Comparison of ENCODE assay signal across 24 cellular contexts in genomic region chr16:27695161-27695560, GRCh38.
"Had no signal": no experiment of that assay in that cellular context is flagged by ENCODE, and none has a peak within 500 bp of the region (broad histone marks: within the 10 kb centered on the region; RNA-seq: fewer than 3 reads in every experiment).

No MANE protein-coding gene starts in this region.

- H3K4me1 ChIP-seq: esophagus squamous epithelium, heart right ventricle, right lobe of liver, upper lobe of left lung, uterus had no signal

- H3K36me3 ChIP-seq: ovary, right lobe of liver, uterus had no signal

- H3K27ac Mint-ChIP-seq: stimulated activated effector memory CD8-positive, alpha-beta T cell treated with anti-CD3 and anti-CD28 coated beads, Interleukin-12 subunit alpha, Interleukin-12 subunit beta, amount 100 ng/mL, for 72 hours had no signal

- H3K27me3 ChIP-seq: esophagus squamous epithelium, heart right ventricle, ovary, right lobe of liver, tibial nerve, upper lobe of left lung, uterus had no signal

- H3K9me3 ChIP-seq: esophagus squamous epithelium, ovary, right lobe of liver, thoracic aorta, tibial nerve, upper lobe of left lung, uterus had no signal

- H3K4me3 ChIP-seq: esophagus squamous epithelium, heart right ventricle, ovary, right lobe of liver, thoracic aorta, tibial nerve, upper lobe of left lung, uterus had no signal

- H3K4me3 Mint-ChIP-seq: effector memory CD8-positive, alpha-beta T cell; immature natural killer cell; naive thymus-derived CD8-positive, alpha-beta T cell; stimulated activated effector memory CD8-positive, alpha-beta T cell treated with anti-CD3 and anti-CD28 coated beads, Interleukin-12 subunit alpha, Interleukin-12 subunit beta, amount 100 ng/mL, for 72 hours had no signal

- ATAC-seq: effector memory CD8-positive, alpha-beta T cell; heart right ventricle; left lobe of liver; naive thymus-derived CD8-positive, alpha-beta T cell; right lobe of liver; stimulated activated effector memory CD8-positive, alpha-beta T cell treated with anti-CD3 and anti-CD28 coated beads, Interleukin-12 subunit alpha, Interleukin-12 subunit beta, amount 100 ng/mL, for 72 hours; stimulated activated naive CD8-positive, alpha-beta T cell treated with anti-CD3 and anti-CD28 coated beads, Interleukin-15, Interleukin-2, amounts not matched to agents 100 U/mL and 50 U/mL, for 24 hours had no signal

- H3K9me3 Mint-ChIP-seq: effector memory CD8-positive, alpha-beta T cell; immature natural killer cell; naive thymus-derived CD8-positive, alpha-beta T cell; stimulated activated effector memory CD8-positive, alpha-beta T cell treated with anti-CD3 and anti-CD28 coated beads, Interleukin-12 subunit alpha, Interleukin-12 subunit beta, amount 100 ng/mL, for 72 hours had no signal

- H3K27me3 Mint-ChIP-seq: effector memory CD8-positive, alpha-beta T cell; naive thymus-derived CD8-positive, alpha-beta T cell had no signal

- H3K4me1 Mint-ChIP-seq: immature natural killer cell; stimulated activated effector memory CD8-positive, alpha-beta T cell treated with anti-CD3 and anti-CD28 coated beads, Interleukin-12 subunit alpha, Interleukin-12 subunit beta, amount 100 ng/mL, for 72 hours had no signal

- DNase-seq: cortex of kidney; effector memory CD8-positive, alpha-beta T cell; erythroblast; esophagus squamous epithelium; foreskin melanocyte; glutamatergic neuron; heart right ventricle; hippocampal formation; immature natural killer cell; naive thymus-derived CD8-positive, alpha-beta T cell; occipital lobe; posterior cingulate gyrus; right lobe of liver; small intestine; stimulated activated CD4-positive, alpha-beta T cell treated with anti-CD3 and anti-CD28 coated beads, Interleukin-15, amount 100 ng/mL, for 24 hours; stimulated activated CD4-positive, alpha-beta T cell treated with anti-CD3 and anti-CD28 coated beads, Interleukin-4, amount 100 ng/mL, for 24 hours; stimulated activated naive CD8-positive, alpha-beta T cell treated with anti-CD3 and anti-CD28 coated beads, Interleukin-15, Interleukin-2, amounts not matched to agents 100 U/mL and 50 U/mL, for 24 hours; upper lobe of left lung; uterus had no signal
